In genomic region chr17:8022358-8023038, GRCh38 we compare ENCODE assay signal across 1 cellular context.
TF ChIP-seq lines count a peak whose summit lies in the region.

No MANE protein-coding gene starts in this region.

TF ChIP-seq in HepG2, 621 proteins besides CTCF, POLR2A, EP300 and RAD21:
- no peak for TF ChIP-seq ZNF343 (CRISPR knock-in tag; IDR thresholded peaks at IDR 0.05)
- TF ChIP-seq SRY (CRISPR knock-in tag; IDR thresholded peaks at IDR 0.05), result no peak
